ENCODE assay signal across 9 cellular contexts in the genomic region with DNA sequence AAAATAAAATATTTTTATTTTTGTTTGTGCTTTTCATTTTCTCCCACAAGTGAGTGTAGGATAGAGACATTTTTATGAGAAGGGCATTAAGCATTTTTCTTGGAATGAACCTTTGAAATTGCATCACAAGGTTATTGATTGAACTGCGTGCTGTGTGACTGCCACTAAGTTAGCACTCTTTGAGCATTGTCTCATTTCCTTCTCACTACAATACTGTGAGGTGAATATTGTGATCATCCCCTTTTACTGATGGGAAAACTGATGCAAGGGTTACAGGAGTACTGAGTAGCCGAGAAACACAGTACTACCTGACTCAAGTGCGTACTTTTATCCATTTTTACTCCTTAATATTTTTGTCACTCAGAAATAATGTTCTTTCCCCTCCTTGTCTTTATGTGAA. TPM values are rescaled to one million over a fixed set of nuclear protein-coding genes. Genes with fewer than 3 reads are reported as not detected.
A peak's percentile ranks its signal among the peaks of the same experiment; 100 is the strongest.
DNase-seq lines count a peak whose midpoint lies in the region; ATAC-seq, FAIRE-seq and TF ChIP-seq lines count a peak whose summit lies in the region.
"Had no signal": no experiment of that assay in that cellular context is flagged by ENCODE, and none has a peak within 500 bp of the region (broad histone marks: within the 10 kb centered on the region; RNA-seq: fewer than 3 reads in every experiment).

No MANE protein-coding gene starts in this region.

- no peaks in the 10 kb centered on the region for H3K36me3 ChIP-seq in BLaER1
- H3K36me3 ChIP-seq in PC-3 (ENCODE audit: low read depth, low read length), result no peaks in the 10 kb centered on the region
- H3K36me3 ChIP-seq in ovary, result no peaks in the 10 kb centered on the region

- POLR2A ChIA-PET in PC-3 (lab: Charles Lee; ENCODE audit: unreplicated experiment), result no interaction called here
- POLR2A ChIA-PET in activated CD4-positive, alpha-beta T cell treated with anti-CD3 and anti-CD28 coated beads, Interleukin-2, amount 10 ng/mL, durations not matched to agents 7 days and 5 days (lab: Charles Lee), result no interaction called here

- ATAC-seq in PC-3, result no peak

- no peak overlapping the region for H3K4me3 Mint-ChIP-seq in activated CD4-positive, alpha-beta T cell treated with anti-CD3 and anti-CD28 coated beads, Interleukin-2, amount 10 ng/mL, durations not matched to agents 7 days and 5 days

- no peak for TF ChIP-seq EP300 in ovary (IDR thresholded peaks at IDR 0.05)

- H3K9me2 ChIP-seq in PC-3 (replicated peaks; ENCODE audit: low read length), result no peaks in the 10 kb centered on the region

- intact Hi-C loops in PC-3 (cut with micrococcal nuclease), result no loop called here
- intact Hi-C loops in ovary (cut with DNase I), result no loop called here

- H3K9me3 Mint-ChIP-seq in activated CD4-positive, alpha-beta T cell treated with anti-CD3 and anti-CD28 coated beads, Interleukin-2, amount 10 ng/mL, durations not matched to agents 7 days and 5 days, result no peaks in the 10 kb centered on the region

- no peaks in the 10 kb centered on the region for H3F3A ChIP-seq in PC-3 (ENCODE audit: low read length, unreplicated experiment)

- CTCF ChIA-PET in PC-3 (lab: Charles Lee), result no interaction called here
- CTCF ChIA-PET in activated CD4-positive, alpha-beta T cell treated with anti-CD3 and anti-CD28 coated beads, Interleukin-2, amount 10 ng/mL, durations not matched to agents 7 days and 5 days (lab: Charles Lee), result interaction anchor here (1.0 kb wide), 1 partner anchor 29 kb away, joined by 3 read pairs; no protein-coding TSS in a partner anchor

- H3K27ac Mint-ChIP-seq in activated CD4-positive, alpha-beta T cell treated with anti-CD3 and anti-CD28 coated beads, Interleukin-2, amount 10 ng/mL, durations not matched to agents 7 days and 5 days, result no peak overlapping the region

- H3K4me1 ChIP-seq in BLaER1 (peaks cover 28% of the 10 kb centered on the region), PC-3 (ENCODE audit: insufficient read depth, low read length) (peaks cover 39% of the 10 kb centered on the region), ovary (ENCODE audit: insufficient read depth) (peaks cover 1% of the 10 kb centered on the region)

- H3K4me1 Mint-ChIP-seq in activated CD4-positive, alpha-beta T cell treated with anti-CD3 and anti-CD28 coated beads, Interleukin-2, amount 10 ng/mL, durations not matched to agents 7 days and 5 days, result peaks cover 39% of the 10 kb centered on the region

- no peak for TF ChIP-seq POLR2A in ovary (IDR thresholded peaks at IDR 0.05)

- peaks cover 5% of the 10 kb centered on the region for H3K36me3 Mint-ChIP-seq in activated CD4-positive, alpha-beta T cell treated with anti-CD3 and anti-CD28 coated beads, Interleukin-2, amount 10 ng/mL, durations not matched to agents 7 days and 5 days (ENCODE audit: low read depth)

- H3K9me3 ChIP-seq in BLaER1 (no peaks in the 10 kb centered on the region), PC-3 (ENCODE audit: low read length) (no peaks in the 10 kb centered on the region), ovary (no peaks in the 10 kb centered on the region)

- H3K27me3 ChIP-seq in BLaER1, result no peaks in the 10 kb centered on the region
- no peaks in the 10 kb centered on the region for H3K27me3 ChIP-seq in PC-3 (ENCODE audit: low read length)
- no peaks in the 10 kb centered on the region for H3K27me3 ChIP-seq in ovary

- H4K20me1 ChIP-seq in BLaER1 (no peaks in the 10 kb centered on the region), PC-3 (ENCODE audit: low read length) (0 out of 2 replicates have a peak, but pooled peaks cover 2% of the 10 kb centered on the region)

- H3K4me2 ChIP-seq in BLaER1 (peak overlapping the region; percentile 19; the same call in 1 of the 2 replicates), PC-3 (ENCODE audit: low read length) (peak overlapping the region; percentile 87)

- TF ChIP-seq CTCF in PC-3 (conservative IDR thresholded peaks at IDR 0.05; ENCODE audit: low read depth, low read length), result no peak
- TF ChIP-seq CTCF in ovary (IDR thresholded peaks at IDR 0.05), result no peak
- no peak for TF ChIP-seq CTCF in D721Med (IDR thresholded peaks at IDR 0.05; ENCODE audit: insufficient read depth, missing control alignments)

- peaks cover under 1% of the 10 kb centered on the region for H3K27me3 Mint-ChIP-seq in activated CD4-positive, alpha-beta T cell treated with anti-CD3 and anti-CD28 coated beads, Interleukin-2, amount 10 ng/mL, durations not matched to agents 7 days and 5 days

- peaks cover 57% of the 10 kb centered on the region for H3K79me2 ChIP-seq in PC-3 (ENCODE audit: low read length)

- H2AFZ ChIP-seq in PC-3 (ENCODE audit: low read length), result no peak overlapping the region

- no peak for FAIRE-seq in D721Med (lab: Jason Lieb, UNC)

- WGBS in ovary, 3 donors, result 36 to 53% (median 52%) methylated on average over 3 of the region's 3 CpGs

- DNase-seq in PC-3 (peak; percentile 12), epithelial cell of prostate (ENCODE audit: low read depth, low spot score) (no peak), ovary (no peak), D721Med (ENCODE audit: insufficient read length, low spot score) (no peak), DMS53 (lab: John Stamatoyannopoulos, UW) (no peak), mucosa of gallbladder (ENCODE audit: low spot score) (no peak)
- DNase-seq in activated CD4-positive, alpha-beta T cell treated with anti-CD3 and anti-CD28 coated beads, Interleukin-2, amount 10 ng/mL, durations not matched to agents 7 days and 5 days, result no peak
- DNase-seq: activated CD8-positive, alpha-beta memory T cell treated with anti-CD3 and anti-CD28 coated beads, Interleukin-2, amount 50 U/mL, for 4 hours had no signal

- no TSS peak for BruUV-seq in PC-3 (replicated peaks; lab: Mats Ljungman, UMichigan)

- H3K9ac ChIP-seq in BLaER1 (no peak overlapping the region), PC-3 (ENCODE audit: low read length) (peak overlapping the region; percentile 23; the same call in 1 of the 2 replicates)

- H3K27ac ChIP-seq in BLaER1 (no peak overlapping the region), PC-3 (ENCODE audit: low read length) (no peak overlapping the region), epithelial cell of prostate (peak overlapping the region; percentile 74), ovary (no peak overlapping the region)

- H3K4me3 ChIP-seq in BLaER1 (no peak overlapping the region), PC-3 (ENCODE audit: low read length) (peak overlapping the region; percentile 90), ovary (peak overlapping the region; percentile 96)

RNA-seq across cellular contexts. Expression of a gene that starts 2.0 kb away (rescaled TPM):
- total RNA-seq in PC-3 (2014; rRNA removed) (9.9 and 14.5 TPM in 2 replicates), ovary (10 to 100 TPM; 21.3 to 36.2 (median 29.3) TPM), mucosa of gallbladder (56.3 TPM)
- 10 to 100 TPM in 1 of 2 donors, 1 to 10 TPM in 1; 4.6 to 10.5 TPM for polyA plus RNA-seq in ovary
- 10 to 100 TPM in 1 of 2 experiments, 1 to 10 TPM in 1; 8.3 to 13.2 TPM for total RNA-seq in activated CD4-positive, alpha-beta T cell treated with anti-CD3 and anti-CD28 coated beads, Interleukin-2, amount 10 ng/mL, durations not matched to agents 7 days and 5 days
